29 cellular contexts compared by ENCODE assay signal in genomic region chr13:80458546-80458945, GRCh38.
DNase-seq lines count a peak whose midpoint lies in the region; ATAC-seq and TF ChIP-seq lines count a peak whose summit lies in the region.
"Had no signal": no experiment of that assay in that cellular context is flagged by ENCODE, and none has a peak within 500 bp of the region (broad histone marks: within the 10 kb centered on the region; RNA-seq: fewer than 3 reads in every experiment).

No MANE protein-coding gene starts in this region.

- intact Hi-C loops in mucosa of descending colon (cut with DNase I, micrococcal nuclease): no loop called here
- intact Hi-C loops in CD4-positive, alpha-beta T cell (cut with DNase I, micrococcal nuclease): no loop called here

- no peak for TF ChIP-seq CTCF in cardiac fibroblast (IDR thresholded peaks at IDR 0.05; ENCODE audit: low read depth, low read length)
- no peak for TF ChIP-seq CTCF in neural crest cell (conservative IDR thresholded peaks at IDR 0.05)
- TF ChIP-seq CTCF in mucosa of descending colon (IDR thresholded peaks at IDR 0.05): no peak
- no peak for TF ChIP-seq CTCF in CD4-positive, alpha-beta T cell (IDR thresholded peaks at IDR 0.05)

- peaks cover 8% of the 10 kb centered on the region for H3K9me3 Mint-ChIP-seq in neural crest cell
- H3K9me3 Mint-ChIP-seq in CD4-positive, alpha-beta T cell: no peaks in the 10 kb centered on the region
- H3K9me3 Mint-ChIP-seq: activated B cell treated with CpG ODN at 0.5 μM for 24 hours had no signal

- H3K27me3 ChIP-seq in ACC112 (ENCODE audit: insufficient read depth, low read length): no peaks in the 10 kb centered on the region
- no peaks in the 10 kb centered on the region for H3K27me3 ChIP-seq in CD4-positive, alpha-beta T cell (ENCODE audit: control insufficient read depth, insufficient read depth, low read length)
- H3K27me3 ChIP-seq: BLaER1, body of pancreas, gastroesophageal sphincter, tibial artery had no signal

- POLR2A ChIA-PET in CD4-positive, alpha-beta T cell (lab: Charles Lee): no interaction called here

- no peaks in the 10 kb centered on the region for H3K27me3 Mint-ChIP-seq in neural crest cell (ENCODE audit: low read depth)
- H3K27me3 Mint-ChIP-seq in CD4-positive, alpha-beta T cell: no peaks in the 10 kb centered on the region
- H3K27me3 Mint-ChIP-seq: activated B cell treated with CpG ODN at 0.5 μM for 24 hours; naive thymus-derived CD4-positive, alpha-beta T cell; stimulated activated naive CD8-positive, alpha-beta T cell treated with anti-CD3 and anti-CD28 coated beads, Interleukin-15, Interleukin-2, amounts not matched to agents 100 ng/mL and 50 ng/mL, for 24 hours had no signal

- H3K4me1 Mint-ChIP-seq in neural crest cell: no peaks in the 10 kb centered on the region
- H3K4me1 Mint-ChIP-seq in CD4-positive, alpha-beta T cell (ENCODE audit: low read depth): peaks cover 4% of the 10 kb centered on the region

- H3K4me1 ChIP-seq in ACC112 (ENCODE audit: control insufficient read depth, insufficient read depth, low read length, unreplicated experiment) (peaks cover 2% of the 10 kb centered on the region), mucosa of descending colon (ENCODE audit: low read depth) (no peaks in the 10 kb centered on the region)
- H3K4me1 ChIP-seq: Caco-2, gastroesophageal sphincter, psoas muscle had no signal

- H3K4me3 Mint-ChIP-seq in neural crest cell: no peak overlapping the region
- no peak overlapping the region for H3K4me3 Mint-ChIP-seq in CD4-positive, alpha-beta T cell
- H3K4me3 Mint-ChIP-seq: activated B cell treated with CpG ODN at 0.5 μM for 24 hours; activated T-cell treated with anti-CD3 and anti-CD28 coated beads, Interleukin-2, amount 50 U/mL, for 72 hours; HFFc6; immature natural killer cell; naive thymus-derived CD4-positive, alpha-beta T cell; stimulated activated naive CD8-positive, alpha-beta T cell treated with anti-CD3 and anti-CD28 coated beads, Interleukin-15, Interleukin-2, amounts not matched to agents 100 ng/mL and 50 ng/mL, for 24 hours had no signal

- peak overlapping the region; percentile 65 for H3K27ac Mint-ChIP-seq in neural crest cell (ENCODE audit: unreplicated experiment)
- no peak overlapping the region for H3K27ac Mint-ChIP-seq in CD4-positive, alpha-beta T cell
- H3K27ac Mint-ChIP-seq: activated B cell treated with CpG ODN at 0.5 μM for 24 hours; activated T-cell treated with anti-CD3 and anti-CD28 coated beads, Interleukin-2, amount 50 U/mL, for 72 hours; HFFc6; immature natural killer cell; naive thymus-derived CD4-positive, alpha-beta T cell; stimulated activated naive CD8-positive, alpha-beta T cell treated with anti-CD3 and anti-CD28 coated beads, Interleukin-15, Interleukin-2, amounts not matched to agents 100 ng/mL and 50 ng/mL, for 24 hours had no signal

- peak; percentile 45 for DNase-seq in HCEC 1CT
- peak; percentile 29 to 80 for DNase-seq in cardiac fibroblast (ENCODE audit: low read depth in 2 of 2)
- no peak for DNase-seq in neural crest cell (ENCODE audit: low read depth, low spot score)
- no peak for DNase-seq in mucosa of descending colon
- DNase-seq in NCI-H1105 treated with DMSO at 0.1 percent for 48 hours (lab: John Stamatoyannopoulos, UW): no peak
- no peak for DNase-seq in CD4-positive, alpha-beta T cell
- DNase-seq: activated B cell treated with CpG ODN at 0.5 μM for 24 hours; activated naive CD4-positive, alpha-beta T cell; activated T-cell treated with anti-CD3 and anti-CD28 coated beads, Interleukin-2, amount 50 U/mL, for 72 hours; body of pancreas; Caco-2; GM23248; HFFc6; hypothalamus; immature natural killer cell; naive thymus-derived CD4-positive, alpha-beta T cell; NCI-H1105; NCI-H2029; NCI-H345; occipital lobe; psoas muscle; tibial artery had no signal

- H3K27ac ChIP-seq in ACC112 (ENCODE audit: low read depth, low read length): peak overlapping the region; percentile 2; the same call in 1 of the 2 replicates
- no peak overlapping the region for H3K27ac ChIP-seq in CD4-positive, alpha-beta T cell (ENCODE audit: low read depth, low read length)
- H3K27ac ChIP-seq: BLaER1, body of pancreas, gastroesophageal sphincter, GM23248, psoas muscle, tibial artery had no signal

- H3K4me3 ChIP-seq in ACC112 (ENCODE audit: low read depth, low read length): no peak overlapping the region
- no peak overlapping the region for H3K4me3 ChIP-seq in cardiac fibroblast (replicated peaks in 1 of 2; ENCODE audit: low read depth in 2 of 2, low read length in 2 of 2)
- no peak overlapping the region for H3K4me3 ChIP-seq in mucosa of descending colon
- H3K4me3 ChIP-seq: BLaER1, body of pancreas, gastroesophageal sphincter, GM23248, psoas muscle, tibial artery had no signal

- no peak for ATAC-seq in mucosa of descending colon
- ATAC-seq in CD4-positive, alpha-beta T cell (ENCODE audit: poor library complexity): no peak
- ATAC-seq: activated T-cell treated with anti-CD3 and anti-CD28 coated beads, Interleukin-2, amount 50 U/mL, for 72 hours; body of pancreas; esophagus mucosa; gastroesophageal sphincter; left lobe of liver; naive thymus-derived CD4-positive, alpha-beta T cell; Panc1; psoas muscle had no signal

- H3K36me3 ChIP-seq in ACC112 (ENCODE audit: insufficient read depth, low read length) (no peaks in the 10 kb centered on the region), mucosa of descending colon (ENCODE audit: low read depth) (no peaks in the 10 kb centered on the region)
- H3K36me3 ChIP-seq: BLaER1, gastroesophageal sphincter, tibial artery had no signal

- H3K79me2 ChIP-seq in ACC112 (ENCODE audit: control insufficient read depth, insufficient read depth, low read length, unreplicated experiment): no peaks in the 10 kb centered on the region

- no peaks in the 10 kb centered on the region for H3K36me3 Mint-ChIP-seq in neural crest cell (ENCODE audit: low read depth)
- no peaks in the 10 kb centered on the region for H3K36me3 Mint-ChIP-seq in CD4-positive, alpha-beta T cell (ENCODE audit: low read depth)
- H3K36me3 Mint-ChIP-seq: naive thymus-derived CD4-positive, alpha-beta T cell had no signal

- no peak overlapping the region for H2AFZ ChIP-seq in ACC112 (ENCODE audit: low read length, unreplicated experiment)
- H2AFZ ChIP-seq: GM23248 had no signal

- CTCF ChIA-PET in CD4-positive, alpha-beta T cell (lab: Charles Lee): no interaction called here

- no peaks in the 10 kb centered on the region for H3K9me3 ChIP-seq in mucosa of descending colon
- H3K9me3 ChIP-seq in CD4-positive, alpha-beta T cell (ENCODE audit: control insufficient read depth, low read length): no peaks in the 10 kb centered on the region
- H3K9me3 ChIP-seq: body of pancreas, Caco-2, gastroesophageal sphincter, psoas muscle, tibial artery had no signal

Comparison
In these comparisons a context has a peak if more than half of its experiments do, and no peak if none do; other contexts are left out.
1. DNase-seq: peak in HCEC 1CT (single experiment) and cardiac fibroblast (2 of 2); none in neural crest cell (single experiment), mucosa of descending colon (0 of 3), NCI-H1105 treated with DMSO at 0.1 percent for 48 hours (single experiment) and CD4-positive, alpha-beta T cell (0 of 10).